In genomic region chr14:103625361-103626095, GRCh38 we compare ENCODE assay signal across 11 cellular contexts. TPM values are rescaled to one million over a fixed set of nuclear protein-coding genes. Genes with fewer than 3 reads are reported as not detected.
DNase-seq lines count a peak whose midpoint lies in the region; ATAC-seq and TF ChIP-seq lines count a peak whose summit lies in the region.
"Had no signal": no experiment of that assay in that cellular context is flagged by ENCODE, and none has a peak within 500 bp of the region (broad histone marks: within the 10 kb centered on the region; RNA-seq: fewer than 3 reads in every experiment).

No MANE protein-coding gene starts in this region.

- peak; percentile 23 for DNase-seq in A172 (ENCODE audit: low spot score)
- no peak for DNase-seq in GM23338 (ENCODE audit: low spot score)
- DNase-seq in activated T-helper 1 cell treated with anti-CD3 and anti-CD28 coated beads, Interleukin-12 subunit alpha, Interleukin-12 subunit beta, Interleukin-2, Interleukin-4 antibody, amounts not matched to agents 30 ng/mL and 10 ng/mL and 1 ng/mL, durations not matched to agents 14 hours and 24 hours and 36 hours (ENCODE audit: low spot score): no peak
- DNase-seq in mesenchymal stem cell: no peak
- no peak for DNase-seq in C1 segment of cervical spinal cord (lab: John Stamatoyannopoulos, UW)
- DNase-seq in NCI-H128 (lab: John Stamatoyannopoulos, UW; ENCODE audit: unreplicated experiment): no peak
- DNase-seq: NCI-H526 treated with DMSO at 0.1 percent for 48 hours had no signal

- H4K20me1 ChIP-seq in GM23338 (replicated peaks; ENCODE audit: insufficient read depth): peaks cover 6% of the 10 kb centered on the region

- peak overlapping the region in 1 of 2 experiments; percentile 54 for H3K18ac ChIP-seq in mesenchymal stem cell (ENCODE audit: low read depth in 1 of 2, low read length in 2 of 2)

- H3K27ac Mint-ChIP-seq in GM23338: no peak overlapping the region
- peak overlapping the region; percentile 75 for H3K27ac Mint-ChIP-seq in activated T-helper 1 cell treated with anti-CD3 and anti-CD28 coated beads, Interleukin-12 subunit alpha, Interleukin-12 subunit beta, Interleukin-2, Interleukin-4 antibody, amounts not matched to agents 30 ng/mL and 10 ng/mL and 1 ng/mL, durations not matched to agents 14 hours and 24 hours and 36 hours

- H3K27me3 ChIP-seq in GM23338 (ENCODE audit: insufficient read depth): no peaks in the 10 kb centered on the region
- no peaks in the 10 kb centered on the region for H3K27me3 ChIP-seq in mesenchymal stem cell (ENCODE audit: control insufficient read depth in 1 of 2, insufficient read depth in 1 of 2, low read length in 2 of 2)
- H3K27me3 ChIP-seq: testis had no signal

- no peak overlapping the region for H3K23ac ChIP-seq in mesenchymal stem cell (ENCODE audit: low read length in 2 of 2)

- intact Hi-C loops in activated T-helper 1 cell treated with anti-CD3 and anti-CD28 coated beads, Interleukin-12 subunit alpha, Interleukin-12 subunit beta, Interleukin-2, Interleukin-4 antibody, amounts not matched to agents 30 ng/mL and 10 ng/mL and 1 ng/mL, durations not matched to agents 14 hours and 24 hours and 36 hours (cut with micrococcal nuclease): no loop called here

- H3K4me1 ChIP-seq in GM23338 (ENCODE audit: insufficient read depth) (peaks cover 6% of the 10 kb centered on the region), mesenchymal stem cell (ENCODE audit: control insufficient read depth, insufficient read depth, low read depth, low read length) (peaks cover 24% of the 10 kb centered on the region)

- no peak overlapping the region for H2BK5ac ChIP-seq in mesenchymal stem cell (ENCODE audit: low read depth, low read length, poor library complexity, severe bottlenecking)

- H3K4me2 ChIP-seq in GM23338 (no peak overlapping the region), mesenchymal stem cell (ENCODE audit: low read length, poor library complexity, severe bottlenecking) (no peak overlapping the region)

- H2BK15ac ChIP-seq in mesenchymal stem cell (ENCODE audit: low read depth, poor library complexity, severe bottlenecking): no peak overlapping the region

- H3K9me3 Mint-ChIP-seq in GM23338: no peaks in the 10 kb centered on the region
- H3K9me3 Mint-ChIP-seq in activated T-helper 1 cell treated with anti-CD3 and anti-CD28 coated beads, Interleukin-12 subunit alpha, Interleukin-12 subunit beta, Interleukin-2, Interleukin-4 antibody, amounts not matched to agents 30 ng/mL and 10 ng/mL and 1 ng/mL, durations not matched to agents 14 hours and 24 hours and 36 hours: no peaks in the 10 kb centered on the region

- H3K4me3 ChIP-seq in GM23338 (no peak overlapping the region), mesenchymal stem cell (ENCODE audit: insufficient read depth in 1 of 2, low read depth in 1 of 2, low read length in 2 of 2) (peak overlapping the region in 1 of 2 experiments; percentile 24)
- H3K4me3 ChIP-seq: mucosa of descending colon, testis had no signal

- H2BK120ac ChIP-seq in mesenchymal stem cell (ENCODE audit: low read depth, low read length): no peak overlapping the region

- WGBS in mesenchymal stem cell: 78% methylated on average over 9 of the region's 11 CpGs

- H2AK5ac ChIP-seq in mesenchymal stem cell (ENCODE audit: low read length, severe bottlenecking): no peak overlapping the region

- H3K36me3 ChIP-seq in GM23338 (ENCODE audit: insufficient read depth) (no peaks in the 10 kb centered on the region), mesenchymal stem cell (ENCODE audit: control insufficient read depth in 1 of 2, insufficient read depth in 2 of 2, low read depth in 1 of 2, low read length in 2 of 2) (no peaks in the 10 kb centered on the region)

- no peak for ATAC-seq in GM23338
- no peak for ATAC-seq in HG02981 (IDR thresholded peaks at IDR 0.05; ENCODE audit: unreplicated experiment)
- no peak for ATAC-seq in GM21619 (IDR thresholded peaks at IDR 0.05; ENCODE audit: unreplicated experiment)

- H3K9ac ChIP-seq in mesenchymal stem cell (ENCODE audit: low read length): peak overlapping the region; percentile 71

- no peak overlapping the region for H4K91ac ChIP-seq in mesenchymal stem cell (ENCODE audit: low read length)

- no peaks in the 10 kb centered on the region for H3K79me1 ChIP-seq in mesenchymal stem cell (replicated peaks; ENCODE audit: low read length, poor library complexity, severe bottlenecking)

- peak overlapping the region; percentile 40 for H4K8ac ChIP-seq in mesenchymal stem cell (ENCODE audit: low read length)

- H3F3A ChIP-seq in GM23338 (replicated peaks; ENCODE audit: low read depth): 0 out of 2 replicates have a peak, but pooled peaks cover 11% of the 10 kb centered on the region

- peak overlapping the region; percentile 13 to 35 for H3K4ac ChIP-seq in mesenchymal stem cell (ENCODE audit: low read depth in 1 of 2, low read length in 2 of 2)

- peaks cover 13% of the 10 kb centered on the region for H3K4me1 Mint-ChIP-seq in GM23338
- H3K4me1 Mint-ChIP-seq in activated T-helper 1 cell treated with anti-CD3 and anti-CD28 coated beads, Interleukin-12 subunit alpha, Interleukin-12 subunit beta, Interleukin-2, Interleukin-4 antibody, amounts not matched to agents 30 ng/mL and 10 ng/mL and 1 ng/mL, durations not matched to agents 14 hours and 24 hours and 36 hours (ENCODE audit: low read depth): peaks cover 11% of the 10 kb centered on the region

- no peak overlapping the region for H3K4me3 Mint-ChIP-seq in GM23338
- H3K4me3 Mint-ChIP-seq in activated T-helper 1 cell treated with anti-CD3 and anti-CD28 coated beads, Interleukin-12 subunit alpha, Interleukin-12 subunit beta, Interleukin-2, Interleukin-4 antibody, amounts not matched to agents 30 ng/mL and 10 ng/mL and 1 ng/mL, durations not matched to agents 14 hours and 24 hours and 36 hours: peak overlapping the region; percentile 68

- TF ChIP-seq CTCF in GM23338 (conservative IDR thresholded peaks at IDR 0.05; ENCODE audit: low read depth in 2 of 2): no peak

- peaks cover 6% of the 10 kb centered on the region for H3K27me3 Mint-ChIP-seq in GM23338 (ENCODE audit: insufficient read depth, low read depth, poor library complexity)
- peaks cover 6% of the 10 kb centered on the region for H3K27me3 Mint-ChIP-seq in activated T-helper 1 cell treated with anti-CD3 and anti-CD28 coated beads, Interleukin-12 subunit alpha, Interleukin-12 subunit beta, Interleukin-2, Interleukin-4 antibody, amounts not matched to agents 30 ng/mL and 10 ng/mL and 1 ng/mL, durations not matched to agents 14 hours and 24 hours and 36 hours (ENCODE audit: insufficient read depth)

- peak overlapping the region in 1 of 2 experiments; percentile 68 for H2BK12ac ChIP-seq in mesenchymal stem cell (ENCODE audit: low read length in 2 of 2)

- H2AFZ ChIP-seq in GM23338 (0 out of 2 replicates have a peak overlapping the region, but pooled peaks have one; percentile 59), mesenchymal stem cell (ENCODE audit: low read depth, low read length) (no peak overlapping the region)

- H3K79me2 ChIP-seq in GM23338 (replicated peaks; ENCODE audit: insufficient read depth): peaks cover 10% of the 10 kb centered on the region

- no peaks in the 10 kb centered on the region for H3K9me2 ChIP-seq in GM23338 (ENCODE audit: insufficient read depth)

- H3K27ac ChIP-seq in GM23338 (ENCODE audit: low read depth) (no peak overlapping the region), mesenchymal stem cell (ENCODE audit: low read length, poor library complexity, severe bottlenecking) (no peak overlapping the region)
- H3K27ac ChIP-seq: testis had no signal

- H3K36me3 Mint-ChIP-seq in GM23338 (ENCODE audit: low read depth): no peaks in the 10 kb centered on the region; the same call in 2 of the 3 replicates
- peaks cover 3% of the 10 kb centered on the region for H3K36me3 Mint-ChIP-seq in activated T-helper 1 cell treated with anti-CD3 and anti-CD28 coated beads, Interleukin-12 subunit alpha, Interleukin-12 subunit beta, Interleukin-2, Interleukin-4 antibody, amounts not matched to agents 30 ng/mL and 10 ng/mL and 1 ng/mL, durations not matched to agents 14 hours and 24 hours and 36 hours (ENCODE audit: low read depth)

- H3K9me3 ChIP-seq in mesenchymal stem cell (ENCODE audit: control insufficient read depth, low read length): no peaks in the 10 kb centered on the region
- H3K9me3 ChIP-seq: mucosa of descending colon, testis had no signal

- H3K14ac ChIP-seq in mesenchymal stem cell (ENCODE audit: low read length in 2 of 2): no peak overlapping the region

TF ChIP-seq in GM23338, 12 proteins besides CTCF, POLR2A, EP300 and RAD21 (continues in another document):
- no peak for TF ChIP-seq POLR2AphosphoS5 (IDR thresholded peaks at IDR 0.05; ENCODE audit: low read depth)
- TF ChIP-seq ETS1 (IDR thresholded peaks at IDR 0.05): no peak
- TF ChIP-seq ZNF114 (CRISPR knock-in tag; IDR thresholded peaks at IDR 0.05): no peak

RNA-seq across cellular contexts. Expression of gene KLC1, which starts 3.5 kb away (rescaled TPM):
- 166 and 174 TPM in 2 replicates for total RNA-seq in A172 (2014; rRNA removed; shearing (Covaris generic))
- total RNA-seq in GM23338 (2014; rRNA removed; shearing (Covaris generic)): 250 and 308 TPM in 2 replicates
- polyA plus RNA-seq in GM23338 (2016; fragmentation: Nextera tagmentation; extraction: Ambion mirVana): 159 and 165 TPM in 2 replicates
- total RNA-seq in activated T-helper 1 cell treated with anti-CD3 and anti-CD28 coated beads, Interleukin-12 subunit alpha, Interleukin-12 subunit beta, Interleukin-2, Interleukin-4 antibody, amounts not matched to agents 30 ng/mL and 10 ng/mL and 1 ng/mL, durations not matched to agents 14 hours and 24 hours and 36 hours: 148 and 150 TPM in 2 replicates
- 83.2 TPM for polyA plus RNA-seq in mesenchymal stem cell (2013, experiment 1 of 2)
- 80.5 TPM for polyA plus RNA-seq in mesenchymal stem cell (2013, experiment 2 of 2)
